1 cellular context compared by ENCODE assay signal in genomic region chr20:419556-420168, GRCh38.
TF ChIP-seq lines count a peak whose summit lies in the region.

No MANE protein-coding gene starts in this region.

TF ChIP-seq in H1, 55 proteins besides CTCF, POLR2A, EP300 and RAD21:
- no peak for TF ChIP-seq HDAC2 (IDR thresholded peaks at IDR 0.05; ENCODE audit: borderline replicate concordance in 1 of 2, low read depth in 2 of 2, low read length in 2 of 2)
- TF ChIP-seq CTBP2 (IDR thresholded peaks at IDR 0.05; ENCODE audit: borderline replicate concordance, insufficient read depth, insufficient read length, low read length), result no peak
- TF ChIP-seq, protein P1, sequence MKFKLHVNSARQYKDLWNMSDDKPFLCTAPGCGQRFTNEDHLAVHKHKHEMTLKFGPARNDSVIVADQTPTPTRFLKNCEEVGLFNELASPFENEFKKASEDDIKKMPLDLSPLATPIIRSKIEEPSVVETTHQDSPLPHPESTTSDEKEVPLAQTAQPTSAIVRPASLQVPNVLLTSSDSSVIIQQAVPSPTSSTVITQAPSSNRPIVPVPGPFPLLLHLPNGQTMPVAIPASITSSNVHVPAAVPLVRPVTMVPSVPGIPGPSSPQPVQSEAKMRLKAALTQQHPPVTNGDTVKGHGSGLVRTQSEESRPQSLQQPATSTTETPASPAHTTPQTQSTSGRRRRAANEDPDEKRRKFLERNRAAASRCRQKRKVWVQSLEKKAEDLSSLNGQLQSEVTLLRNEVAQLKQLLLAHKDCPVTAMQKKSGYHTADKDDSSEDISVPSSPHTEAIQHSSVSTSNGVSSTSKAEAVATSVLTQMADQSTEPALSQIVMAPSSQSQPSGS (IDR thresholded peaks at IDR 0.05; ENCODE audit: low read length), result no peak
- no peak for TF ChIP-seq FOSL1 (IDR thresholded peaks at IDR 0.05; ENCODE audit: insufficient read depth, low read depth, low read length)
- no peak for TF ChIP-seq SAP30 (IDR thresholded peaks at IDR 0.05; ENCODE audit: insufficient read depth, insufficient replicate concordance, low read length)
- TF ChIP-seq, protein P2, sequence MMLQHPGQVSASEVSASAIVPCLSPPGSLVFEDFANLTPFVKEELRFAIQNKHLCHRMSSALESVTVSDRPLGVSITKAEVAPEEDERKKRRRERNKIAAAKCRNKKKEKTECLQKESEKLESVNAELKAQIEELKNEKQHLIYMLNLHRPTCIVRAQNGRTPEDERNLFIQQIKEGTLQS (IDR thresholded peaks at IDR 0.05; ENCODE audit: insufficient read depth, low read depth, low read length), result no peak
- TF ChIP-seq, protein P3, sequence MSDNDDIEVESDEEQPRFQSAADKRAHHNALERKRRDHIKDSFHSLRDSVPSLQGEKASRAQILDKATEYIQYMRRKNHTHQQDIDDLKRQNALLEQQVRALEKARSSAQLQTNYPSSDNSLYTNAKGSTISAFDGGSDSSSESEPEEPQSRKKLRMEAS (IDR thresholded peaks at IDR 0.05), result no peak
- no peak for TF ChIP-seq CBX8 (IDR thresholded peaks at IDR 0.05; ENCODE audit: borderline replicate concordance, low read depth, low read length)
- TF ChIP-seq, protein P4, sequence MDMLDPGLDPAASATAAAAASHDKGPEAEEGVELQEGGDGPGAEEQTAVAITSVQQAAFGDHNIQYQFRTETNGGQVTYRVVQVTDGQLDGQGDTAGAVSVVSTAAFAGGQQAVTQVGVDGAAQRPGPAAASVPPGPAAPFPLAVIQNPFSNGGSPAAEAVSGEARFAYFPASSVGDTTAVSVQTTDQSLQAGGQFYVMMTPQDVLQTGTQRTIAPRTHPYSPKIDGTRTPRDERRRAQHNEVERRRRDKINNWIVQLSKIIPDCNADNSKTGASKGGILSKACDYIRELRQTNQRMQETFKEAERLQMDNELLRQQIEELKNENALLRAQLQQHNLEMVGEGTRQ (IDR thresholded peaks at IDR 0.05; ENCODE audit: low read length), result no peak
- TF ChIP-seq JUN (IDR thresholded peaks at IDR 0.05; ENCODE audit: low read depth, low read length), result no peak
- TF ChIP-seq YY1 (IDR thresholded peaks at IDR 0.05; ENCODE audit: low read depth, low read length), result no peak
- TF ChIP-seq BCL11A (IDR thresholded peaks at IDR 0.05; ENCODE audit: low read depth in 2 of 2, low read length in 2 of 2), result no peak
- TF ChIP-seq SRF (IDR thresholded peaks at IDR 0.05; ENCODE audit: low read depth, low read length), result no peak
- TF ChIP-seq KDM5A (IDR thresholded peaks at IDR 0.05; ENCODE audit: low read length), result no peak
- no peak for TF ChIP-seq TCF12 (IDR thresholded peaks at IDR 0.05; ENCODE audit: low read depth, low read length)
